Comparison of ENCODE assay signal across 32 cellular contexts in the genomic region with DNA sequence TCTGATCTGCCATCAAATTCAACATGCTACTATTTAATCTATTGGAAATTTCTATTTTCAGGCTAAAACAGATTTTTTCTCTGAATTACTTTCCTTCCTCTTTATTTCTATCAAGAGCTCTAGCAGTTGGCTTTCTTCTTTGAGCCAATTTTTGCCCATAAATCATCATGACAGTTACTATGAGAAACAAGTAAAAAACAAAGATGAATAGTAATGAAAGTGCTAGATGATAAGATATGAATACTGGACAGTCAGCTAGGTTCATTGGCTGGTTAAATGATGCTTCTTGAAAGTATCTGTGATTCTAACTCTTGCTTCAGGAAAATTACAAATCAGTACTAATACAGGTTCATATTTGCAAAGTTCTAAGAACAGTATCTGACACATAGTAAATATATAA. TPM values are rescaled to one million over a fixed set of nuclear protein-coding genes. Genes with fewer than 3 reads are reported as not detected.
"Had no signal": no experiment of that assay in that cellular context is flagged by ENCODE, and none has a peak within 500 bp of the region (broad histone marks: within the 10 kb centered on the region; RNA-seq: fewer than 3 reads in every experiment).

No MANE protein-coding gene starts in this region.

- H3K4me1 ChIP-seq: esophagus squamous epithelium, foreskin keratinocyte, left ventricle myocardium inferior, parathyroid adenoma, tibial artery had no signal

- H3K79me2 ChIP-seq: parathyroid adenoma had no signal

- H3K27ac Mint-ChIP-seq: activated naive CD8-positive, alpha-beta T cell treated with anti-CD3 and anti-CD28 coated beads for 36 hours; activated T-helper 2 cell treated with anti-CD3 and anti-CD28 coated beads, Interferon-gamma antibody, Interleukin-2, Interleukin-4, amounts not matched to agents 10 μg/mL and 5 μg/mL and 100 μg/mL, durations not matched to agents 14 hours and 24 hours and 36 hours; endodermal cell; stimulated activated effector memory CD8-positive, alpha-beta T cell treated with anti-CD3 and anti-CD28 coated beads, Interleukin-12 subunit alpha, Interleukin-12 subunit beta, amount 100 ng/mL, for 72 hours; stimulated activated naive CD8-positive, alpha-beta T cell treated with anti-CD3 and anti-CD28 coated beads, Interleukin-15, amount 100 ng/mL, for 72 hours had no signal

- H3K36me3 Mint-ChIP-seq: stimulated activated effector memory CD8-positive, alpha-beta T cell treated with anti-CD3 and anti-CD28 coated beads, Interleukin-12 subunit alpha, Interleukin-12 subunit beta, amount 100 ng/mL, for 72 hours had no signal

- H3K27me3 ChIP-seq: esophagus squamous epithelium, foreskin keratinocyte, tibial artery had no signal

- H3K27ac ChIP-seq: coronary artery, esophagus squamous epithelium, foreskin keratinocyte, left ventricle myocardium inferior, parathyroid adenoma, tibial artery had no signal

- ATAC-seq: activated T-cell treated with anti-CD3 and anti-CD28 coated beads, Interleukin-2, amount 50 U/mL, for 4 hours; foreskin keratinocyte; sciatic nerve; stimulated activated effector memory CD8-positive, alpha-beta T cell treated with anti-CD3 and anti-CD28 coated beads, Interleukin-12 subunit alpha, Interleukin-12 subunit beta, amount 100 ng/mL, for 72 hours; stimulated activated naive CD8-positive, alpha-beta T cell treated with anti-CD3 and anti-CD28 coated beads, Interleukin-15, amount 100 ng/mL, for 72 hours had no signal

- H3K4me3 ChIP-seq: coronary artery, esophagus squamous epithelium, left ventricle myocardium inferior, tibial artery had no signal

- H2AFZ ChIP-seq: parathyroid adenoma had no signal

- H3K9me3 Mint-ChIP-seq: activated naive CD8-positive, alpha-beta T cell treated with anti-CD3 and anti-CD28 coated beads for 36 hours; activated T-helper 2 cell treated with anti-CD3 and anti-CD28 coated beads, Interferon-gamma antibody, Interleukin-2, Interleukin-4, amounts not matched to agents 10 μg/mL and 5 μg/mL and 100 μg/mL, durations not matched to agents 14 hours and 24 hours and 36 hours; stimulated activated effector memory CD8-positive, alpha-beta T cell treated with anti-CD3 and anti-CD28 coated beads, Interleukin-12 subunit alpha, Interleukin-12 subunit beta, amount 100 ng/mL, for 72 hours had no signal

- H3K36me3 ChIP-seq: esophagus squamous epithelium, left ventricle myocardium inferior, tibial artery had no signal

- DNase-seq: activated CD4-positive, alpha-beta T cell treated with anti-CD3 and anti-CD28 coated beads for 1 hour; activated CD8-positive, alpha-beta memory T cell treated with anti-CD3 and anti-CD28 coated beads for 24 hours; activated CD8-positive, alpha-beta memory T cell treated with anti-CD3 and anti-CD28 coated beads, Interleukin-2, amount 50 U/mL, for 48 hours; activated naive CD4-positive, alpha-beta T cell treated with Interleukin-2 at 50 U/mL for 16 hours; activated naive CD8-positive, alpha-beta T cell treated with anti-CD3 and anti-CD28 coated beads for 36 hours; activated T-cell treated with anti-CD3 and anti-CD28 coated beads, Interleukin-2, amount 50 U/mL, for 4 hours; amniotic stem cell; cerebellar nuclear complex; endodermal cell; esophagus squamous epithelium; foreskin keratinocyte; left ventricle myocardium inferior; midbrain; nucleus accumbens; small intestine; stimulated activated CD4-positive, alpha-beta T cell treated with anti-CD3 and anti-CD28 coated beads, Interleukin-2, amount 100 ng/mL, for 24 hours; stimulated activated naive CD8-positive, alpha-beta T cell treated with anti-CD3 and anti-CD28 coated beads, Interleukin-15, amount 100 ng/mL, for 72 hours; T-helper 1 cell; tibial artery had no signal

- H3K9ac ChIP-seq: parathyroid adenoma had no signal

- FAIRE-seq: bronchial epithelial cell, small intestine, TTC549 had no signal

- H3K4me3 Mint-ChIP-seq: activated naive CD8-positive, alpha-beta T cell treated with anti-CD3 and anti-CD28 coated beads for 36 hours; activated T-cell treated with anti-CD3 and anti-CD28 coated beads, Interleukin-2, amount 50 U/mL, for 4 hours; endodermal cell; stimulated activated effector memory CD8-positive, alpha-beta T cell treated with anti-CD3 and anti-CD28 coated beads, Interleukin-12 subunit alpha, Interleukin-12 subunit beta, amount 100 ng/mL, for 72 hours; stimulated activated naive CD8-positive, alpha-beta T cell treated with anti-CD3 and anti-CD28 coated beads, Interleukin-15, amount 100 ng/mL, for 72 hours had no signal

- H3K4me1 Mint-ChIP-seq: activated naive CD8-positive, alpha-beta T cell treated with anti-CD3 and anti-CD28 coated beads for 36 hours; endodermal cell; stimulated activated effector memory CD8-positive, alpha-beta T cell treated with anti-CD3 and anti-CD28 coated beads, Interleukin-12 subunit alpha, Interleukin-12 subunit beta, amount 100 ng/mL, for 72 hours; stimulated activated naive CD8-positive, alpha-beta T cell treated with anti-CD3 and anti-CD28 coated beads, Interleukin-15, amount 100 ng/mL, for 72 hours had no signal

- H3K9me3 ChIP-seq: esophagus squamous epithelium, left ventricle myocardium inferior, tibial artery had no signal

- H3K27me3 Mint-ChIP-seq: activated naive CD8-positive, alpha-beta T cell treated with anti-CD3 and anti-CD28 coated beads for 36 hours had no signal

RNA-seq across cellular contexts. Expression of gene NANOGP8, which starts 38.6 kb away (rescaled TPM):
- total RNA-seq: activated naive CD8-positive, alpha-beta T cell treated with anti-CD3 and anti-CD28 coated beads for 36 hours; activated T-cell treated with anti-CD3 and anti-CD28 coated beads, Interleukin-2, amount 50 U/mL, for 4 hours; activated T-helper 2 cell treated with anti-CD3 and anti-CD28 coated beads, Interferon-gamma antibody, Interleukin-2, Interleukin-4, amounts not matched to agents 10 μg/mL and 5 μg/mL and 100 μg/mL, durations not matched to agents 14 hours and 24 hours and 36 hours; bronchial epithelial cell; foreskin keratinocyte; glomerular endothelial cell; kidney epithelial cell; left ventricle myocardium inferior; lung microvascular endothelial cell; pulmonary artery endothelial cell had no signal
- polyA plus RNA-seq: foreskin keratinocyte, neural cell, small intestine, urinary bladder had no signal
